Comparison of ENCODE assay signal across 17 cellular contexts in the genomic region with DNA sequence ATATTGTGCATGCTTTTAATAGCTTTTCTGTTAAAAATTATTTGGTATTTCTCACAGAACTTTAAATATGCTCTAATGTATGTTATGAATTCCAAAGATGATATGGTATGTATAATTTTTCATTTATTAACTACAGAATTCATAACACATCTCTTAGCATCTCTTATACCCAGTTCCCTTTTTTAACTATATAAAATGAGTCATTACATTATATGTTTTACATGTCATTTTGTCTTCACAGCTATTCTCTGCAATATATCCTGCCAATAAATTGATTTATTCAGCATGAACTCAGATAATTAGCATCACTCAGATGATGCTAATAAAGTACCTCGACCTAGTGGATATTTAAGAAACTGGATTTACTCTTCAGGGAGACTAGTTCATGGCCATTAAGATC. TPM values are rescaled to one million over a fixed set of nuclear protein-coding genes. Genes with fewer than 3 reads are reported as not detected.
DNase-seq lines count a peak whose midpoint lies in the region; ATAC-seq, FAIRE-seq and TF ChIP-seq lines count a peak whose summit lies in the region.
"Had no signal": no experiment of that assay in that cellular context is flagged by ENCODE, and none has a peak within 500 bp of the region (broad histone marks: within the 10 kb centered on the region; RNA-seq: fewer than 3 reads in every experiment).

No MANE protein-coding gene starts in this region.

- intact Hi-C loops in Calu3 (cut with micrococcal nuclease; ENCODE audit: unreplicated experiment), result loop anchor here (5.0 kb wide), 1 partner anchor 119 kb away; no protein-coding TSS in a partner anchor

- ATAC-seq in GM19035 (IDR thresholded peaks at IDR 0.05; ENCODE audit: unreplicated experiment) (peak; percentile 54), HG03378 (IDR thresholded peaks at IDR 0.05; ENCODE audit: unreplicated experiment) (peak; percentile 49)

- H3K27ac Mint-ChIP-seq in Calu3 (ENCODE audit: unreplicated experiment), result no peak overlapping the region
- H3K27ac Mint-ChIP-seq: CD4-positive, alpha-beta memory T cell; HFFc6 had no signal

- peaks cover 12% of the 10 kb centered on the region for H3K4me1 Mint-ChIP-seq in Calu3 (ENCODE audit: low read depth, unreplicated experiment)

- H3K9me3 Mint-ChIP-seq in Calu3 (ENCODE audit: low read depth, unreplicated experiment), result peaks cover 2% of the 10 kb centered on the region
- H3K9me3 Mint-ChIP-seq: HFFc6 had no signal

- no peak for TF ChIP-seq CTCF in Calu3 (IDR thresholded peaks at IDR 0.05; ENCODE audit: unreplicated experiment)

- no peaks in the 10 kb centered on the region for H3K36me3 Mint-ChIP-seq in Calu3 (ENCODE audit: insufficient read depth, unreplicated experiment)
- H3K36me3 Mint-ChIP-seq: CD4-positive, alpha-beta memory T cell had no signal

- no peak for DNase-seq in GM12891 (ENCODE audit: insufficient read length, low spot score)
- no peak for DNase-seq in Calu3
- no peak for DNase-seq in epidermal melanocyte (ENCODE audit: insufficient read length, low spot score)
- DNase-seq in iPS-NIHi7 (ENCODE audit: extremely low spot score), result no peak
- DNase-seq: BE2C; CD4-positive, alpha-beta memory T cell; DMS153; DMS79 treated with DMSO at 0.1 percent for 48 hours; GDM1; HCEC 1CT; HFFc6; IMR-90; KBM-7 had no signal

- TF ChIP-seq POLR2A in GM12891 (IDR thresholded peaks at IDR 0.05; ENCODE audit: low read depth, low read length), result no peak

- H3K27me3 Mint-ChIP-seq in Calu3 (ENCODE audit: unreplicated experiment), result no peaks in the 10 kb centered on the region

- BruUV-seq in Calu3 (replicated peaks; lab: Mats Ljungman, UMichigan), result no TSS peak

- no peak overlapping the region for H3K4me3 Mint-ChIP-seq in Calu3 (ENCODE audit: low read depth, unreplicated experiment)
- H3K4me3 Mint-ChIP-seq: CD4-positive, alpha-beta memory T cell; HFFc6 had no signal

- no peak for FAIRE-seq in GM12891 (lab: Jason Lieb, UNC)
- FAIRE-seq in colon (lab: Jason Lieb, UNC), result peak; percentile 45
- FAIRE-seq: GM18507 had no signal

- CTCF ChIA-PET in Calu3 (lab: Charles Lee), result no interaction called here

TF ChIP-seq in GM12891, 5 proteins besides CTCF, POLR2A, EP300 and RAD21:
- TF ChIP-seq POLR2AphosphoS5 (IDR thresholded peaks at IDR 0.05; ENCODE audit: low read depth, low read length) (no peak), SPI1 (IDR thresholded peaks at IDR 0.05; ENCODE audit: low read depth, low read length) (peak; percentile 38; the same call in 1 of the 2 replicates)

RNA-seq across cellular contexts. Expression of a gene that starts 9.4 kb away (rescaled TPM):
- 2.5 TPM for polyA plus RNA-seq in GM12891 (2012; ENCODE audit: low read depth, missing spikeins)
- total RNA-seq in Calu3 (2022), result 22.2 and 23.3 TPM in 2 replicates
